Comparison of ENCODE assay signal across 18 cellular contexts in the genomic region with DNA sequence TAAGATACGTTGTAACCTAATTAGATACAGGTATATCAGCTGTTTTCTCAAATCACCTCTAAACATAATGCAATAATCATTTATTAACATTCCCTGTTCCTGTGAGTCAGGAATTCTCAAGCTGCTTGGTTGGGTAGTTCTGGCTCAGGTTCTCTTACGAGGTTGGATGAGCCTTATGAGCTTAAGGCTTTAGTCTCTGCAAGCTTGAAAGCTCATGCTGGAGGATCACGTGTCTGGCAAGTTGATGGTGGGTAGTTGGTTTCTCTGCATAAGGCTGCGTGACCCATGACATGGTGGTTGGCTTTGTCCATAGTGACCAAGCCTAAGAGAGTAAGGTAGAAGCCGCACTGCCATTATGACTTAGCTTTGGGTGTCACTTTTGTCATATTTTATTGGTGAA.
DNase-seq lines count a peak whose midpoint lies in the region; ATAC-seq and TF ChIP-seq lines count a peak whose summit lies in the region.
"Had no signal": no experiment of that assay in that cellular context is flagged by ENCODE, and none has a peak within 500 bp of the region (broad histone marks: within the 10 kb centered on the region; RNA-seq: fewer than 3 reads in every experiment).

No MANE protein-coding gene starts in this region.

- peaks cover 9% of the 10 kb centered on the region for H3K36me3 Mint-ChIP-seq in brain
- H3K36me3 Mint-ChIP-seq: activated naive CD8-positive, alpha-beta T cell had no signal

- peak overlapping the region; percentile 67 for H3K4me2 ChIP-seq in Karpas-422 (ENCODE audit: low read depth, low read length, poor library complexity, severe bottlenecking)

- H3K9me2 ChIP-seq in Karpas-422 (replicated peaks; ENCODE audit: insufficient read depth, low read length): no peaks in the 10 kb centered on the region

- peaks cover 70% of the 10 kb centered on the region for H3K4me1 ChIP-seq in Karpas-422 (ENCODE audit: low read length)
- H3K4me1 ChIP-seq in right cardiac atrium (ENCODE audit: control insufficient read depth, insufficient read depth, low read length): peaks cover 5% of the 10 kb centered on the region
- peaks cover 29 to 49% of the 10 kb centered on the region in 2 donors for H3K4me1 ChIP-seq in thoracic aorta (ENCODE audit: control insufficient read depth in 1 of 2, low read depth in 2 of 2)

- H3K79me2 ChIP-seq in Karpas-422 (ENCODE audit: low read length): peaks cover 11% of the 10 kb centered on the region; the same call in 1 of the 2 replicates

- TF ChIP-seq CTCF in brain (conservative IDR thresholded peaks at IDR 0.05) (no peak), thoracic aorta (IDR thresholded peaks at IDR 0.05) (no peak)

- H4K20me1 ChIP-seq in Karpas-422 (ENCODE audit: insufficient read depth, low read depth, low read length): no peaks in the 10 kb centered on the region

- H3K27me3 Mint-ChIP-seq in brain: no peaks in the 10 kb centered on the region
- H3K27me3 Mint-ChIP-seq: central memory CD8-positive, alpha-beta T cell had no signal

- H3K4me1 Mint-ChIP-seq in brain: peaks cover 54% of the 10 kb centered on the region
- H3K4me1 Mint-ChIP-seq: central memory CD8-positive, alpha-beta T cell had no signal

- DNase-seq in Karpas-422 (peak; percentile 64), right cardiac atrium (no peak), thoracic aorta (ENCODE audit: low spot score) (no peak), NCI-H187 treated with DMSO at 0.1 percent for 48 hours (lab: John Stamatoyannopoulos, UW) (no peak), foreskin melanocyte (no peak), GM03348 (ENCODE audit: low spot score) (no peak)
- DNase-seq: activated CD8-positive, alpha-beta T cell treated with anti-CD3 and anti-CD28 coated beads, Interleukin-2, amount 10 ng/mL, durations not matched to agents 7 days and 5 days; activated T-cell treated with anti-CD3 and anti-CD28 coated beads, Interleukin-2, amount 50 U/mL, for 72 hours; NCI-H1417 treated with DMSO at 0.1 percent for 48 hours; posterior cingulate gyrus; stimulated activated naive CD4-positive, alpha-beta T cell; T-helper 1 cell; upper lobe of left lung had no signal

- peak overlapping the region; percentile 99 for H3K27ac ChIP-seq in Karpas-422 (ENCODE audit: low read length)
- H3K27ac ChIP-seq in right cardiac atrium (ENCODE audit: low read length): peak overlapping the region; percentile 65
- peak overlapping the region; percentile 43 to 80 for H3K27ac ChIP-seq in thoracic aorta

- intact Hi-C loops in right cardiac atrium (cut with DNase I): loop anchor here in 2 of 4 donors (10.0 kb wide), 1 partner anchor 93 kb away; no protein-coding TSS in a partner anchor

- H3K4me3 ChIP-seq in Karpas-422 (ENCODE audit: low read length): peak overlapping the region; percentile 26
- H3K4me3 ChIP-seq in right cardiac atrium (ENCODE audit: low read length): no peak overlapping the region
- H3K4me3 ChIP-seq in thoracic aorta: no peak overlapping the region
- H3K4me3 ChIP-seq: upper lobe of left lung had no signal

- H2AFZ ChIP-seq in Karpas-422 (ENCODE audit: low read length): 0 out of 2 replicates have a peak overlapping the region, but pooled peaks have one; percentile 47

- H3K36me3 ChIP-seq in Karpas-422 (ENCODE audit: insufficient read depth, low read length) (no peaks in the 10 kb centered on the region), thoracic aorta (no peaks in the 10 kb centered on the region)
- H3K36me3 ChIP-seq: upper lobe of left lung had no signal

- peak overlapping the region in 1 of 5 experiments; percentile 51 for H3K4me3 Mint-ChIP-seq in brain
- H3K4me3 Mint-ChIP-seq: activated CD8-positive, alpha-beta T cell treated with anti-CD3 and anti-CD28 coated beads, Interleukin-2, amount 10 ng/mL, durations not matched to agents 7 days and 5 days; activated naive CD8-positive, alpha-beta T cell; activated T-cell treated with anti-CD3 and anti-CD28 coated beads, Interleukin-2, amount 50 U/mL, for 72 hours; central memory CD8-positive, alpha-beta T cell had no signal

- ATAC-seq in right cardiac atrium: peak in 1 of 2 donors; percentile 22
- ATAC-seq in thoracic aorta (ENCODE audit: insufficient number of reproducible peaks, low FRiP score, low read depth): no peak
- no peak for ATAC-seq in GM18502 (IDR thresholded peaks at IDR 0.05; ENCODE audit: poor library complexity, unreplicated experiment)
- ATAC-seq: activated CD8-positive, alpha-beta T cell treated with anti-CD3 and anti-CD28 coated beads, Interleukin-2, amount 10 ng/mL, durations not matched to agents 7 days and 5 days; activated T-cell treated with anti-CD3 and anti-CD28 coated beads, Interleukin-2, amount 50 U/mL, for 72 hours; left lobe of liver had no signal

- H3K9ac ChIP-seq in Karpas-422 (ENCODE audit: low read length): peak overlapping the region; percentile 56

- peaks cover 0 to 4% (median 0%) of the 10 kb centered on the region in 5 experiments for H3K9me3 Mint-ChIP-seq in brain
- H3K9me3 Mint-ChIP-seq: activated T-cell treated with anti-CD3 and anti-CD28 coated beads, Interleukin-2, amount 50 U/mL, for 72 hours; central memory CD8-positive, alpha-beta T cell had no signal

- 76% methylated on average over 5 of the region's 5 CpGs for WGBS in right cardiac atrium

- H3K9me3 ChIP-seq in Karpas-422 (ENCODE audit: low read length): no peaks in the 10 kb centered on the region
- no peaks in the 10 kb centered on the region for H3K9me3 ChIP-seq in right cardiac atrium (ENCODE audit: control insufficient read depth, low read length)
- H3K9me3 ChIP-seq in thoracic aorta: no peaks in the 10 kb centered on the region
- H3K9me3 ChIP-seq: upper lobe of left lung had no signal

- H3K27me3 ChIP-seq in Karpas-422 (ENCODE audit: low read length) (no peaks in the 10 kb centered on the region), right cardiac atrium (ENCODE audit: control insufficient read depth, insufficient read depth) (no peaks in the 10 kb centered on the region), thoracic aorta (replicated peaks; ENCODE audit: insufficient read depth) (no peaks in the 10 kb centered on the region)
- H3K27me3 ChIP-seq: upper lobe of left lung had no signal

- peak overlapping the region in 4 of 5 experiments; percentile 14 to 81 (median 49) for H3K27ac Mint-ChIP-seq in brain
- H3K27ac Mint-ChIP-seq: activated CD8-positive, alpha-beta T cell treated with anti-CD3 and anti-CD28 coated beads, Interleukin-2, amount 10 ng/mL, durations not matched to agents 7 days and 5 days; activated naive CD8-positive, alpha-beta T cell; activated T-cell treated with anti-CD3 and anti-CD28 coated beads, Interleukin-2, amount 50 U/mL, for 72 hours had no signal
